Comparison of ENCODE assay signal across 8 cellular contexts in genomic region chr2:75647771-75648170, GRCh38. TPM values are rescaled to one million over a fixed set of nuclear protein-coding genes. Genes with fewer than 3 reads are reported as not detected.
A peak's percentile ranks its signal among the peaks of the same experiment; 100 is the strongest.
DNase-seq lines count a peak whose midpoint lies in the region; ATAC-seq and TF ChIP-seq lines count a peak whose summit lies in the region.

No MANE protein-coding gene starts in this region.

- in situ Hi-C loops in mammary epithelial cell (cut with MboI; ENCODE audit: low sequenced_read_pairs in 2 of 2) = no loop called here

- TF ChIP-seq CTCF in LNCaP clone FGC (IDR thresholded peaks at IDR 0.05; ENCODE audit: control insufficient read depth, extremely low read depth, insufficient read depth) (no peak), mammary epithelial cell (conservative IDR thresholded peaks at IDR 0.05 in 1 of 2, IDR thresholded peaks at IDR 0.05 in 1 of 2; ENCODE audit: extremely low read depth in 1 of 2, insufficient read depth in 1 of 2, low read depth in 1 of 2, low read length in 2 of 2) (no peak)

- ATAC-seq in natural killer cell treated with Interleukin-12 subunit alpha and Interleukin-12 subunit beta and Interleukin-15 and Interleukin-18, amount 100 ng/mL, for 72 hours = no peak

- no peaks in the 10 kb centered on the region for H3K27me3 ChIP-seq in mammary epithelial cell (ENCODE audit: insufficient read depth, low read length)

- intact Hi-C loops in mammary epithelial cell (cut with micrococcal nuclease) = loop anchor here (10.0 kb wide), 1 partner anchor 247 kb away; no protein-coding TSS in a partner anchor

- H3K79me2 ChIP-seq in mammary epithelial cell (ENCODE audit: insufficient read depth, low read length) = peaks cover 39% of the 10 kb centered on the region

- H3K9ac ChIP-seq in mammary epithelial cell (ENCODE audit: insufficient read depth, low read length) = peak overlapping the region; percentile 79

- H3K4me2 ChIP-seq in mammary epithelial cell (ENCODE audit: insufficient read depth, low read depth, low read length) = peak overlapping the region; percentile 75

- H3K27me3 Mint-ChIP-seq in natural killer cell treated with Interleukin-12 subunit alpha and Interleukin-12 subunit beta and Interleukin-15 and Interleukin-18, amount 100 ng/mL, for 72 hours = no peaks in the 10 kb centered on the region

- DNase-seq in CMK (ENCODE audit: low read depth) (peak; percentile 8), LNCaP clone FGC (ENCODE audit: low read depth) (no peak), mammary epithelial cell (no peak), mucosa of gallbladder (ENCODE audit: low spot score) (no peak), NCI-H2227 treated with DMSO at 0.1 percent for 48 hours (lab: John Stamatoyannopoulos, UW) (no peak), NCI-H1092 treated with DMSO at 0.1 percent for 48 hours (lab: John Stamatoyannopoulos, UW) (no peak), NCI-H1105 (lab: John Stamatoyannopoulos, UW) (no peak)
- no peak for DNase-seq in natural killer cell treated with Interleukin-12 subunit alpha and Interleukin-12 subunit beta and Interleukin-15 and Interleukin-18, amount 100 ng/mL, for 72 hours (ENCODE audit: low spot score)

- H3K36me3 ChIP-seq in mammary epithelial cell (ENCODE audit: insufficient read depth, low read length) = no peaks in the 10 kb centered on the region

- peak overlapping the region; percentile 65 for H3K27ac ChIP-seq in mammary epithelial cell (ENCODE audit: insufficient read depth, low read depth, low read length)

- no TSS peak for BruUV-seq in mammary epithelial cell (replicated peaks; lab: Mats Ljungman, UMichigan)

- H3K27ac Mint-ChIP-seq in natural killer cell treated with Interleukin-12 subunit alpha and Interleukin-12 subunit beta and Interleukin-15 and Interleukin-18, amount 100 ng/mL, for 72 hours = peak overlapping the region; percentile 75 to 91

- dilution Hi-C loops in mammary epithelial cell (cut with HindIII; ENCODE audit: low sequenced_read_pairs) = no loop called here

- H2AFZ ChIP-seq in mammary epithelial cell (ENCODE audit: low read depth, low read length) = no peak overlapping the region

- CTCF ChIA-PET in mammary epithelial cell (lab: Charles Lee; ENCODE audit: low non-redundant PET) = no interaction called here

- H3K4me1 ChIP-seq in mammary epithelial cell (ENCODE audit: insufficient read depth, low read length) = peaks cover 10% of the 10 kb centered on the region

- peaks cover 14% of the 10 kb centered on the region for H3K36me3 Mint-ChIP-seq in natural killer cell treated with Interleukin-12 subunit alpha and Interleukin-12 subunit beta and Interleukin-15 and Interleukin-18, amount 100 ng/mL, for 72 hours

- peaks cover 16 to 24% of the 10 kb centered on the region in 2 donors for H3K4me1 Mint-ChIP-seq in natural killer cell treated with Interleukin-12 subunit alpha and Interleukin-12 subunit beta and Interleukin-15 and Interleukin-18, amount 100 ng/mL, for 72 hours (ENCODE audit: low read depth in 2 of 2)

- 33% methylated on average over 3 of the region's 3 CpGs for WGBS in mammary epithelial cell (ENCODE audit: low coverage, missing lambda C conversion rate)

- no peaks in the 10 kb centered on the region for H4K20me1 ChIP-seq in mammary epithelial cell (ENCODE audit: insufficient read depth, low read length)

- H3K4me3 ChIP-seq in LNCaP clone FGC (ENCODE audit: low read depth, low read length) = peak overlapping the region; percentile 85
- H3K4me3 ChIP-seq in mammary epithelial cell (replicated peaks in 1 of 3; ENCODE audit: insufficient read depth in 1 of 3, low read depth in 2 of 3, low read length in 3 of 3) = peak overlapping the region; percentile 78 to 84 (median 80)

- H3K9me3 Mint-ChIP-seq in natural killer cell treated with Interleukin-12 subunit alpha and Interleukin-12 subunit beta and Interleukin-15 and Interleukin-18, amount 100 ng/mL, for 72 hours = no peaks in the 10 kb centered on the region

- no peaks in the 10 kb centered on the region for H3K9me3 ChIP-seq in mammary epithelial cell (replicated peaks; ENCODE audit: insufficient read depth, low read length)

- H3K4me3 Mint-ChIP-seq in natural killer cell treated with Interleukin-12 subunit alpha and Interleukin-12 subunit beta and Interleukin-15 and Interleukin-18, amount 100 ng/mL, for 72 hours = peak overlapping the region; percentile 85

RNA-seq across cellular contexts. Expression of gene MRPL19, which starts 1.2 kb away (rescaled TPM):
- 10 to 100 TPM; 30.3 to 59.4 TPM for total RNA-seq in mammary epithelial cell
- polyA plus RNA-seq in mammary epithelial cell = 26.0 TPM
- 9.3 TPM for polyA minus RNA-seq in mammary epithelial cell
- total RNA-seq in natural killer cell treated with Interleukin-12 subunit alpha and Interleukin-12 subunit beta and Interleukin-15 and Interleukin-18, amount 100 ng/mL, for 72 hours = 10 to 100 TPM; 39.1 to 62.5 TPM
- 45.4 TPM for total RNA-seq in mucosa of gallbladder
